In the genomic region with DNA sequence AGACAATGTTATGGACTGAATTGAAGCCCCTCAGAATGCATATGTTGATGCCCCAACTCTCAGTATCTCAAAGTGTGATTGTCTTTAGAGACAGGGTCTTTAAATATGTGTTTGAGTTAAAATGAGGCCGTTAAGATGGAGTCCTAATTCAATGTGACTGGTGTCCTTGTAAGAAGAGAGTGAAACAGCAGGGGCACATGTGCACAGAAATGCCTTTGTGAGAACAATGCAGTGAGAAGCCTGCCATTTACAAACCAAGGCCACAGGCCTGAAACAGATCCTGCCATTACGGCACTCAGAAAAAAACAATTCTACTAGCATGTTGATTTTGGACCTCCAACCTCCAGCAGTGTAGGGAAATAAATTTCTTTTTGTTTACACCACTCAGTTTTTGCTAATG, we compare ENCODE assay signal across 21 cellular contexts.
"Had no signal": no experiment of that assay in that cellular context is flagged by ENCODE, and none has a peak within 500 bp of the region (broad histone marks: within the 10 kb centered on the region; RNA-seq: fewer than 3 reads in every experiment).

No MANE protein-coding gene starts in this region.

- H3K36me3 ChIP-seq: colonic mucosa, heart left ventricle, pancreas, prostate gland, right lobe of liver, suprapubic skin, thyroid gland had no signal

- H3K27ac ChIP-seq: colonic mucosa, foreskin keratinocyte, heart left ventricle, pancreas, prostate gland, right lobe of liver, suprapubic skin, thyroid gland had no signal

- H3K27me3 ChIP-seq: colonic mucosa, foreskin keratinocyte, heart left ventricle, pancreas, right lobe of liver, suprapubic skin, thyroid gland had no signal

- H3K4me3 Mint-ChIP-seq: naive B cell; nephron; stimulated activated effector memory CD8-positive, alpha-beta T cell treated with anti-CD3 and anti-CD28 coated beads, Interleukin-12 subunit alpha, Interleukin-12 subunit beta, amount 100 ng/mL, for 72 hours; type B pancreatic cell had no signal

- DNase-seq: colonic mucosa; dermis blood vessel endothelial cell; erythroblast; foreskin keratinocyte; heart left ventricle; hippocampal formation; kidney glomerular epithelial cell; mesendoderm; naive B cell; nucleus accumbens; pancreas; right lobe of liver; stimulated activated CD4-positive, alpha-beta T cell treated with anti-CD3 and anti-CD28 coated beads, Interleukin-4, amount 100 ng/mL, for 1 hour; stimulated activated CD8-positive, alpha-beta memory T cell treated with anti-CD3 and anti-CD28 coated beads, Interleukin-4, amount 100 ng/mL, for 48 hours; stimulated activated naive CD8-positive, alpha-beta T cell treated with anti-CD3 and anti-CD28 coated beads, Interleukin-15, Interleukin-2, amounts not matched to agents 100 U/mL and 50 U/mL, for 24 hours; thyroid gland had no signal

- H3K36me3 Mint-ChIP-seq: stimulated activated effector memory CD8-positive, alpha-beta T cell treated with anti-CD3 and anti-CD28 coated beads, Interleukin-12 subunit alpha, Interleukin-12 subunit beta, amount 100 ng/mL, for 72 hours had no signal

- H3K9me3 ChIP-seq: colonic mucosa, heart left ventricle, pancreas, prostate gland, right lobe of liver, suprapubic skin, thyroid gland had no signal

- H3K27me3 Mint-ChIP-seq: type B pancreatic cell had no signal

- H3K27ac Mint-ChIP-seq: naive B cell; nephron; stimulated activated effector memory CD8-positive, alpha-beta T cell treated with anti-CD3 and anti-CD28 coated beads, Interleukin-12 subunit alpha, Interleukin-12 subunit beta, amount 100 ng/mL, for 72 hours; type B pancreatic cell had no signal

- H3K4me1 ChIP-seq: colonic mucosa, foreskin keratinocyte, heart left ventricle, prostate gland, right lobe of liver, suprapubic skin, thyroid gland had no signal

- H3K4me1 Mint-ChIP-seq: naive B cell, nephron had no signal

- ATAC-seq: foreskin keratinocyte; heart left ventricle; pancreas; right lobe of liver; stimulated activated effector memory CD8-positive, alpha-beta T cell treated with anti-CD3 and anti-CD28 coated beads, Interleukin-12 subunit alpha, Interleukin-12 subunit beta, amount 100 ng/mL, for 72 hours; stimulated activated naive CD8-positive, alpha-beta T cell treated with anti-CD3 and anti-CD28 coated beads, Interleukin-15, Interleukin-2, amounts not matched to agents 100 U/mL and 50 U/mL, for 24 hours had no signal

- H3K4me3 ChIP-seq: colonic mucosa, heart left ventricle, pancreas, prostate gland, right lobe of liver, suprapubic skin, thyroid gland had no signal
